In the genomic region with DNA sequence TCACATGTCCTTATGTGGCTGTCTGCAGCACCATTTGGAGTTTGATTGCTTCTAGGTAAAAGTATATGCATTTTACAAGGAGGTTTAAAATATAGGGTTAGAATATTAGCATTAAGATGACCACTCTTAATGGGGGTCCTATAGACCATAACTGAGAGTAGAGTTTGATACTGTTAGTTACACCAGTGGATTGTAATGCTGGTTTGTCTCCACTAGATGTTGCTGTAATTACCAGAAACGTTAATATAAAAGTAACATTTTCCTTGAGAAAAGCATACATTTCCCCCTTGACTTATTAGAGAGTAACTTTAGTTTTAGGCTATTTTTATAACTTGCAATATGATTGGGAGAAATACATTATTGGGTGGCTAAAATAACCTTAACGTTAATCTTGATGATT, we compare ENCODE assay signal across 10 cellular contexts.
A peak's percentile ranks its signal among the peaks of the same experiment; 100 is the strongest.
DNase-seq lines count a peak whose midpoint lies in the region; ATAC-seq and TF ChIP-seq lines count a peak whose summit lies in the region.
"Had no signal": no experiment of that assay in that cellular context is flagged by ENCODE, and none has a peak within 500 bp of the region (broad histone marks: within the 10 kb centered on the region; RNA-seq: fewer than 3 reads in every experiment).

No MANE protein-coding gene starts in this region.

- no peaks in the 10 kb centered on the region for H3K79me2 ChIP-seq in Karpas-422 (ENCODE audit: low read length)

- no peaks in the 10 kb centered on the region for H3K4me1 Mint-ChIP-seq in neural crest cell
- H3K4me1 Mint-ChIP-seq: activated CD4-positive, alpha-beta memory T cell treated with anti-CD3 and anti-CD28 coated beads, Interleukin-2, amount 10 ng/mL, durations not matched to agents 7 days and 5 days had no signal

- no peak overlapping the region for H3K27ac Mint-ChIP-seq in neural crest cell (ENCODE audit: unreplicated experiment)
- H3K27ac Mint-ChIP-seq: activated CD4-positive, alpha-beta memory T cell treated with anti-CD3 and anti-CD28 coated beads, Interleukin-2, amount 10 ng/mL, durations not matched to agents 7 days and 5 days had no signal

- H3K4me2 ChIP-seq in Karpas-422 (ENCODE audit: low read depth, low read length, poor library complexity, severe bottlenecking): no peak overlapping the region

- H3K27me3 Mint-ChIP-seq in neural crest cell (ENCODE audit: low read depth): no peaks in the 10 kb centered on the region
- H3K27me3 Mint-ChIP-seq: activated CD4-positive, alpha-beta memory T cell treated with anti-CD3 and anti-CD28 coated beads, Interleukin-2, amount 10 ng/mL, durations not matched to agents 7 days and 5 days had no signal

- DNase-seq in NCI-H1694 (lab: John Stamatoyannopoulos, UW) (peak; percentile 2), NCI-H1694 treated with DMSO at 0.1 percent for 48 hours (lab: John Stamatoyannopoulos, UW) (no peak), Karpas-422 (peak; percentile 58), astrocyte of the spinal cord (ENCODE audit: low read depth, low spot score) (no peak), neural crest cell (ENCODE audit: low read depth, low spot score) (no peak)
- DNase-seq in stimulated activated CD4-positive, alpha-beta T cell treated with anti-CD3 and anti-CD28 coated beads, Interleukin-4, amount 100 ng/mL, for 24 hours: no peak
- no peak for DNase-seq in stimulated activated CD4-positive, alpha-beta T cell treated with anti-CD3 and anti-CD28 coated beads, Interleukin-12 subunit alpha, Interleukin-12 subunit beta, amount 100 ng/mL, for 4 hours
- DNase-seq: activated CD4-positive, alpha-beta memory T cell treated with anti-CD3 and anti-CD28 coated beads, Interleukin-2, amount 10 ng/mL, durations not matched to agents 7 days and 5 days; nucleus accumbens had no signal

- no peaks in the 10 kb centered on the region for H3K9me2 ChIP-seq in Karpas-422 (replicated peaks; ENCODE audit: insufficient read depth, low read length)

- H3K9me3 Mint-ChIP-seq in neural crest cell: peaks cover 14% of the 10 kb centered on the region
- H3K9me3 Mint-ChIP-seq: activated CD4-positive, alpha-beta memory T cell treated with anti-CD3 and anti-CD28 coated beads, Interleukin-2, amount 10 ng/mL, durations not matched to agents 7 days and 5 days had no signal

- no peak for ATAC-seq in HG03460 (IDR thresholded peaks at IDR 0.05; ENCODE audit: unreplicated experiment)

- H3K4me3 Mint-ChIP-seq in neural crest cell: no peak overlapping the region
- H3K4me3 Mint-ChIP-seq: activated CD4-positive, alpha-beta memory T cell treated with anti-CD3 and anti-CD28 coated beads, Interleukin-2, amount 10 ng/mL, durations not matched to agents 7 days and 5 days had no signal

- in situ Hi-C loops in astrocyte of the spinal cord (cut with HindIII; ENCODE audit: low sequenced_read_pairs): no loop called here

- no peak overlapping the region for H3K27ac ChIP-seq in Karpas-422 (ENCODE audit: low read length)

- H3K9me3 ChIP-seq in Karpas-422 (ENCODE audit: low read length): no peaks in the 10 kb centered on the region

- H3K9ac ChIP-seq in Karpas-422 (ENCODE audit: low read length): no peak overlapping the region

- no peak overlapping the region for H2AFZ ChIP-seq in Karpas-422 (ENCODE audit: low read length)

- TF ChIP-seq CTCF in astrocyte of the spinal cord (IDR thresholded peaks at IDR 0.05; ENCODE audit: low read depth, low read length) (peak; percentile 29), neural crest cell (conservative IDR thresholded peaks at IDR 0.05) (peak; percentile 48)

- no peaks in the 10 kb centered on the region for H3K27me3 ChIP-seq in Karpas-422 (ENCODE audit: low read length)

- peaks cover 6% of the 10 kb centered on the region for H3K36me3 Mint-ChIP-seq in neural crest cell (ENCODE audit: low read depth)

- H3K36me3 ChIP-seq in Karpas-422 (ENCODE audit: insufficient read depth, low read length): no peaks in the 10 kb centered on the region

- no peaks in the 10 kb centered on the region for H3K4me1 ChIP-seq in Karpas-422 (ENCODE audit: low read length)

- no peak overlapping the region for H3K4me3 ChIP-seq in Karpas-422 (ENCODE audit: low read length)
- no peak overlapping the region for H3K4me3 ChIP-seq in astrocyte of the spinal cord (ENCODE audit: low read depth, low read length)

- no peaks in the 10 kb centered on the region for H4K20me1 ChIP-seq in Karpas-422 (ENCODE audit: insufficient read depth, low read depth, low read length)

Comparison
In these comparisons a context has a peak if more than half of its experiments do, and no peak if none do; other contexts are left out.
1. DNase-seq: peak in NCI-H1694 (single experiment) and Karpas-422 (single experiment); none in NCI-H1694 treated with DMSO at 0.1 percent for 48 hours (single experiment), astrocyte of the spinal cord (single experiment), neural crest cell (single experiment), stimulated activated CD4-positive, alpha-beta T cell treated with anti-CD3 and anti-CD28 coated beads, Interleukin-4, amount 100 ng/mL, for 24 hours (single experiment) and stimulated activated CD4-positive, alpha-beta T cell treated with anti-CD3 and anti-CD28 coated beads, Interleukin-12 subunit alpha, Interleukin-12 subunit beta, amount 100 ng/mL, for 4 hours (single experiment).